Comparison of ENCODE assay signal across 9 cellular contexts in genomic region chr17:65013613-65014391, GRCh38. TPM values are rescaled to one million over a fixed set of nuclear protein-coding genes. Genes with fewer than 3 reads are reported as not detected.
A peak's percentile ranks its signal among the peaks of the same experiment; 100 is the strongest.
DNase-seq lines count a peak whose midpoint lies in the region; ATAC-seq and TF ChIP-seq lines count a peak whose summit lies in the region.
"Had no signal": no experiment of that assay in that cellular context is flagged by ENCODE, and none has a peak within 500 bp of the region (broad histone marks: within the 10 kb centered on the region; RNA-seq: fewer than 3 reads in every experiment).

No MANE protein-coding gene starts in this region.

- H3K9me3 Mint-ChIP-seq in naive B cell = no peaks in the 10 kb centered on the region
- H3K9me3 Mint-ChIP-seq: dendritic cell treated with granulocyte-macrophage colony-stimulating factor and Interleukin-4, amounts not matched to agents 40 ng/mL and 50 ng/mL, for 4 days had no signal

- in situ Hi-C loops in astrocyte of the spinal cord (cut with HindIII; ENCODE audit: low sequenced_read_pairs) = no loop called here

- DNase-seq in EL (peak; percentile 85), Kasumi-1 (lab: John Stamatoyannopoulos, UW) (peak; percentile 21 to 29), astrocyte of the spinal cord (ENCODE audit: low read depth, low spot score) (peak; percentile 92), naive B cell (no peak), amygdala (lab: John Stamatoyannopoulos, UW) (no peak), GM19238 (ENCODE audit: insufficient read length, low spot score) (no peak)

- peak overlapping the region in 5 of 6 donors; percentile 32 to 88 (median 44) for H3K27ac Mint-ChIP-seq in naive B cell
- H3K27ac Mint-ChIP-seq: dendritic cell treated with granulocyte-macrophage colony-stimulating factor and Interleukin-4, amounts not matched to agents 40 ng/mL and 50 ng/mL, for 4 days had no signal

- peaks cover 31 to 62% (median 46%) of the 10 kb centered on the region in 3 donors for H3K4me1 Mint-ChIP-seq in naive B cell

- H3K4me3 ChIP-seq in astrocyte of the spinal cord (ENCODE audit: low read depth, low read length) = no peak overlapping the region

- H3K27me3 Mint-ChIP-seq in naive B cell = no peaks in the 10 kb centered on the region
- H3K27me3 Mint-ChIP-seq: dendritic cell treated with granulocyte-macrophage colony-stimulating factor and Interleukin-4, amounts not matched to agents 40 ng/mL and 50 ng/mL, for 4 days had no signal

- ATAC-seq in naive B cell (ENCODE audit: low read depth in 2 of 2) (no peak), GM21619 (IDR thresholded peaks at IDR 0.05; ENCODE audit: unreplicated experiment) (no peak), HG03378 (IDR thresholded peaks at IDR 0.05; ENCODE audit: unreplicated experiment) (no peak)

- no peak for TF ChIP-seq CTCF in astrocyte of the spinal cord (IDR thresholded peaks at IDR 0.05; ENCODE audit: low read depth, low read length)

- H3K4me3 Mint-ChIP-seq in naive B cell = no peak overlapping the region
- H3K4me3 Mint-ChIP-seq: dendritic cell treated with granulocyte-macrophage colony-stimulating factor and Interleukin-4, amounts not matched to agents 40 ng/mL and 50 ng/mL, for 4 days had no signal

- peaks cover 15 to 24% of the 10 kb centered on the region in 2 donors for H3K36me3 Mint-ChIP-seq in naive B cell

RNA-seq across cellular contexts. Expression of gene GNA13, which starts 42.7 kb away (rescaled TPM):
- 10 to 100 TPM; 45.6 to 53.9 (median 50.9) TPM for polyA plus RNA-seq in naive B cell (ENCODE audit: low read depth in 6 of 6)

Comparison
In these comparisons a context has a peak if more than half of its experiments do, and no peak if none do; other contexts are left out.
1. DNase-seq: peak in EL (single experiment), Kasumi-1 (2 of 2) and astrocyte of the spinal cord (single experiment); none in naive B cell (single experiment), amygdala (0 of 56) and GM19238 (single experiment).